Comparison of ENCODE assay signal across 8 cellular contexts in the genomic region with DNA sequence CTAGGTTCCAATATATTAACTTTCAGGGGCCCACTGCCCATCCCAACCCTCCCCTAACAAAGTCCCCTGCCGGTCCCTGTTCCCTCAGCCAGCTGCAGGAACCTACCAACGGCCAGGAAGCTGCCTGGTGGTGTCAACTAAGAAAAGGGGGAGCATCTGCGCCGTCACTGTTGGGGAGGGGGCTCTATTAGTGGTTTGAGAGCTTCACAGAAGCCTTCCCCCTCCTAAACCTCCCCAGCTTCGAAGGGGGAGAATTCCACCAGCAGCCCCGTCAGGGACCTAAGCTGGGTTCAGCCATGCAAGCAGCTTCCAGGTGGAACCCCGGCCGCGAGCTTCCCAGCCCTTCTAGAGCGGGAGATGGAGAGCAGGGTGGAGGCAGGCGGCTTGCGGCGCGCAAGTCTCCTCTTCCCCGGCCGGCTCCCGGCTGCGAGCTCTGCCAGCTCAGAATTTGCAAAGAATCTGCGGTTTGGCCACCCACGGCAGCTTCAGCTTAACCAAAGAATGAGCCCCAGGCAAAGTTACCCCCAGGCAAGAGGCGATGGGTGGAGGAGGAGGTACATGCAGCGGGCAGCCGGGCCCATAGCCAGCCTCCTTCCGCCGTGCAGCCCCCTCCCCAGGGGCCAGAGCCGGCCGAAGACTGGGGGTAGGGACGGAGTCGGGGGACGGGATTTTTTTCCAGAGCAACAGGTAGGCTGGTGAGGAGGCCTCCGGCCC. TPM values are rescaled to one million over a fixed set of nuclear protein-coding genes. Genes with fewer than 3 reads are reported as not detected.
A peak's percentile ranks its signal among the peaks of the same experiment; 100 is the strongest.
DNase-seq lines count a peak whose midpoint lies in the region; ATAC-seq and TF ChIP-seq lines count a peak whose summit lies in the region.

No MANE protein-coding gene starts in this region.

- intact Hi-C loops in OCI-LY7 (cut with micrococcal nuclease; ENCODE audit: unreplicated experiment): loop anchor here (1.0 to 5.0 kb wide), 2 partner anchors 92 to 143 kb away; partner anchors contain the start of genes COG4 and SF3B3

- CTCF ChIA-PET in OCI-LY7 (lab: Charles Lee; ENCODE audit: unreplicated experiment): interaction anchor here (0.6 to 1.2 kb wide), 6 partner anchors 11 to 145 kb away, joined by 3 to 4 read pairs (median 4); partner anchors contain the start of gene FCSK

- H3K9me2 ChIP-seq in OCI-LY7 (ENCODE audit: insufficient read depth, low read length): no peaks in the 10 kb centered on the region

- peaks cover 26% of the 10 kb centered on the region; the same call in 1 of the 2 replicates for H3K79me2 ChIP-seq in OCI-LY7 (ENCODE audit: insufficient read depth, low read depth, low read length)

- H3K36me3 ChIP-seq in OCI-LY7 (ENCODE audit: insufficient read depth, low read length) (peaks cover 59% of the 10 kb centered on the region), suprapubic skin (peaks cover 16% of the 10 kb centered on the region)

- no peak for TF ChIP-seq POLR2A in suprapubic skin (IDR thresholded peaks at IDR 0.05)

- no peak for TF ChIP-seq EP300 in suprapubic skin (IDR thresholded peaks at IDR 0.05)

- H3K27me3 ChIP-seq in suprapubic skin: no peaks in the 10 kb centered on the region

- TF ChIP-seq CTCF in OCI-LY7 (conservative IDR thresholded peaks at IDR 0.05; ENCODE audit: low read length): no peak
- no peak for TF ChIP-seq CTCF in suprapubic skin (IDR thresholded peaks at IDR 0.05)

- no peak overlapping the region; the same call in 1 of the 2 replicates for H2AFZ ChIP-seq in OCI-LY7 (ENCODE audit: low read length)

- H3K4me2 ChIP-seq in OCI-LY7 (ENCODE audit: low read length): peak overlapping the region; percentile 95

- 0% methylated on average over 18 of the region's 31 CpGs for WGBS in suprapubic skin

- H3K4me1 ChIP-seq in OCI-LY7 (ENCODE audit: insufficient read depth, low read length, poor library complexity, severe bottlenecking): peaks cover 17% of the 10 kb centered on the region
- peaks cover 29% of the 10 kb centered on the region for H3K4me1 ChIP-seq in suprapubic skin

- H3K27ac ChIP-seq in OCI-LY7 (ENCODE audit: low read depth, low read length, poor library complexity, severe bottlenecking): peak overlapping the region; percentile 84
- peak overlapping the region; percentile 92 for H3K27ac ChIP-seq in suprapubic skin

- peak; percentile 9 for ATAC-seq in HG03066 (IDR thresholded peaks at IDR 0.05; ENCODE audit: low read depth, unreplicated experiment)

- DNase-seq in NCI-H1417 (lab: John Stamatoyannopoulos, UW) (peak; percentile 26 to 76 (median 73)), NCI-H1417 treated with DMSO at 0.1 percent for 48 hours (lab: John Stamatoyannopoulos, UW) (no peak), OCI-LY7 (ENCODE audit: low spot score) (peak; percentile 74), fibroblast of the conjunctiva (ENCODE audit: low read depth) (peak; percentile 71), nucleus accumbens (lab: John Stamatoyannopoulos, UW) (peak in 33 of 56 donors; percentile 11 to 69 (median 45)), suprapubic skin (ENCODE audit: low spot score in 2 of 2) (peak; percentile 81 to 87)
- DNase-seq in activated T-helper 1 cell treated with anti-CD3 and anti-CD28 coated beads, Interleukin-2, amount 50 U/mL, for 16 hours (ENCODE audit: low read depth in 1 of 2, low spot score in 1 of 2): peak; percentile 31 to 58

- no TSS peak for BruUV-seq in OCI-LY7 (replicated peaks; lab: Mats Ljungman, UMichigan)

- POLR2A ChIA-PET in OCI-LY7 (lab: Charles Lee): interaction anchor here (0.6 to 2.8 kb wide), 17 partner anchors 11 to 1512 kb away, joined by 3 to 14 read pairs (median 4); partner anchors contain the start of genes AARS1, COG4, DDX19A and FCSK

- H3K4me3 ChIP-seq in OCI-LY7 (ENCODE audit: low read depth, low read length, poor library complexity, severe bottlenecking) (peak overlapping the region; percentile 89), suprapubic skin (peak overlapping the region; percentile 79)

- H3K9me3 ChIP-seq in OCI-LY7 (ENCODE audit: low read length): no peaks in the 10 kb centered on the region
- no peaks in the 10 kb centered on the region for H3K9me3 ChIP-seq in suprapubic skin

- peaks cover 5% of the 10 kb centered on the region; the same call in 1 of the 2 replicates for H4K20me1 ChIP-seq in OCI-LY7 (ENCODE audit: insufficient read depth, low read length)

RNA-seq across cellular contexts. Expression of gene DDX19A, which starts 33.7 kb away (rescaled TPM):
- 50.3 and 51.6 TPM in 2 replicates for total RNA-seq in OCI-LY7 (2014; rRNA removed; shearing (Covaris generic))
- 40.2 and 41.5 TPM in 2 replicates for total RNA-seq in OCI-LY7 (2022)
- 10 to 100 TPM; 37.1 to 55.9 (median 42.5) TPM for total RNA-seq in suprapubic skin

RNA-seq across cellular contexts. Expression of gene ST3GAL2, which starts 58.5 kb away (rescaled TPM):
- 42.6 and 44.6 TPM in 2 replicates for total RNA-seq in OCI-LY7 (2014; rRNA removed; shearing (Covaris generic))
- total RNA-seq in OCI-LY7 (2022): 48.5 and 61.0 TPM in 2 replicates
- total RNA-seq in suprapubic skin: 10 to 100 TPM in 3 of 4 donors, 1 to 10 TPM in 1; 7.1 to 16.5 (median 11.1) TPM
